ENCODE assay signal across 13 cellular contexts in the genomic region with DNA sequence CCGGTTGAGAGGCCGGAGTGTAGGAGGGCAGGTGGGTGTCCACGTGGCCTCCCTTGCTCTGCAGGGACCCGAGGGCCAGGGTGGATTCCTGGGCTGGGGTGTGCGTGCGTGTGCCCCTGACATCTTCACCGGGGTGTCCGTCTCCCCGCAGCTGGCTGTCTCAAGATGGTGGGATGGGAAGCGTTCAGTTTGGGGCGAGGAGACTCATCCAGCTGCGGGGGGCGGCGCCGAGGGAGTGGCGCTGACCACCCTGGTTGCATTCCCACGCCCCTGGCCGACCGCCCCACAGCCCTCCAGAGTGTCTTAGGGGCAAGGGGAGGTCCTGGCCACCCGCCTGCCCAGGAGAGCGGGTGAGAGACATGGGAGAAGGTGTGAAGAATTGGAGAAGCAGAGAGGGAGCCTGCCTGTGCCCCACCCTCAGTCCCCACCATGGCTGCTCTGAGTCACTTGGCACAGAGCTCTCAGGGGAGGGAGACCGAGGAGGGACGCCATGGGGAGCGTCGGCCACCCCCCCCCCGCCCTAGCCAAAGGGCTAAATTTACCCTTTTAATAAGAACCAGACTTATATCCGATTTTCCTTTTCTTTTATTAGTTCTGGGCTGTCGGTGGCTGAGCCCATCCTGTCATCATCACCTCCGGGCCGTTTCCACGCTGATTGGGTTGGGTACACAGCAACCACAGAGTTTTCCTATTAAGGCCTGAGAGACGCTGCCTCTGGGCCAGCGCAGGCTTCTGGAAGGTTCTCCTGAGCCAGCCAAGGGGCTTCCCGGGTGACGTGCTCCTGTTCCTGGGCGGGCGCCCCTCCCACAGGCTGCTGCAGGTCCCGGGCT. TPM values are rescaled to one million over a fixed set of nuclear protein-coding genes. Genes with fewer than 3 reads are reported as not detected.
A peak's percentile ranks its signal among the peaks of the same experiment; 100 is the strongest.
DNase-seq lines count a peak whose midpoint lies in the region; ATAC-seq, FAIRE-seq and TF ChIP-seq lines count a peak whose summit lies in the region.
"Had no signal": no experiment of that assay in that cellular context is flagged by ENCODE, and none has a peak within 500 bp of the region (broad histone marks: within the 10 kb centered on the region; RNA-seq: fewer than 3 reads in every experiment).

No MANE protein-coding gene starts in this region.

- H3K27ac Mint-ChIP-seq in astrocyte (ENCODE audit: unreplicated experiment) = no peak overlapping the region
- H3K27ac Mint-ChIP-seq: activated naive CD8-positive, alpha-beta T cell had no signal

- H3K9me3 Mint-ChIP-seq in astrocyte (ENCODE audit: unreplicated experiment) = no peaks in the 10 kb centered on the region
- H3K9me3 Mint-ChIP-seq: nephron had no signal

- no peaks in the 10 kb centered on the region for H3K36me3 ChIP-seq in astrocyte (ENCODE audit: insufficient read depth, low read length)
- no peaks in the 10 kb centered on the region for H3K36me3 ChIP-seq in thyroid gland

- H3K4me3 ChIP-seq in astrocyte (ENCODE audit: insufficient read depth, low read depth, low read length) (no peak overlapping the region), thyroid gland (replicated peaks in 1 of 3) (no peak overlapping the region)

- peaks cover 2% of the 10 kb centered on the region for H3K36me3 Mint-ChIP-seq in astrocyte (ENCODE audit: low read depth, unreplicated experiment)
- H3K36me3 Mint-ChIP-seq: activated naive CD8-positive, alpha-beta T cell had no signal

- no peak overlapping the region for H3K4me3 Mint-ChIP-seq in astrocyte (ENCODE audit: unreplicated experiment)
- H3K4me3 Mint-ChIP-seq: activated naive CD8-positive, alpha-beta T cell had no signal

- peaks cover 18% of the 10 kb centered on the region for H4K20me1 ChIP-seq in astrocyte (ENCODE audit: insufficient read depth, low read length)

- no peak for FAIRE-seq in astrocyte (lab: Jason Lieb, UNC)
- FAIRE-seq: GM18507 had no signal

- intact Hi-C loops in thyroid gland (cut with DNase I) = no loop called here
- intact Hi-C loops in left colon (cut with DNase I, micrococcal nuclease) = no loop called here

- H3K9me3 ChIP-seq in astrocyte (ENCODE audit: insufficient read depth, low read depth, low read length) (no peaks in the 10 kb centered on the region), thyroid gland (no peaks in the 10 kb centered on the region)

- peaks cover 12% of the 10 kb centered on the region for H3K79me2 ChIP-seq in astrocyte (ENCODE audit: insufficient read depth, low read length)

- H2AFZ ChIP-seq in astrocyte (ENCODE audit: low read depth, low read length) = no peak overlapping the region

- no peak overlapping the region for H3K9ac ChIP-seq in astrocyte (ENCODE audit: low read length)

- H3K4me1 Mint-ChIP-seq in astrocyte (ENCODE audit: low read depth, unreplicated experiment) = peaks cover 10% of the 10 kb centered on the region

- TF ChIP-seq CTCF in astrocyte (IDR thresholded peaks at IDR 0.05; ENCODE audit: insufficient read depth, low read depth, low read length) (no peak), thyroid gland (IDR thresholded peaks at IDR 0.05) (no peak)

- no peak for TF ChIP-seq POLR2A in thyroid gland (IDR thresholded peaks at IDR 0.05)

- peak; percentile 89 for DNase-seq in GM03348 (ENCODE audit: low spot score)
- no peak for DNase-seq in astrocyte (ENCODE audit: low read depth)
- DNase-seq in thyroid gland = no peak
- no peak for DNase-seq in iPS-NIHi7 (ENCODE audit: extremely low spot score)
- no peak for DNase-seq in activated naive CD4-positive, alpha-beta T cell treated with Interleukin-2 at 50 U/mL for 16 hours
- no peak for DNase-seq in left colon
- DNase-seq: effector memory CD4-positive, alpha-beta T cell; NCI-H226 had no signal

- peak overlapping the region; percentile 1 for H3K27ac ChIP-seq in astrocyte (ENCODE audit: low read depth, low read length)
- H3K27ac ChIP-seq in layer of hippocampus (ENCODE audit: low read depth, low read length) = peak overlapping the region; percentile 73
- H3K27ac ChIP-seq in thyroid gland = peak overlapping the region in 2 of 3 donors; percentile 46 to 79

- no peaks in the 10 kb centered on the region for H3K27me3 Mint-ChIP-seq in astrocyte (ENCODE audit: low read depth, unreplicated experiment)
- H3K27me3 Mint-ChIP-seq: activated naive CD8-positive, alpha-beta T cell had no signal

- H3K27me3 ChIP-seq in astrocyte (ENCODE audit: insufficient read depth, low read length) (no peaks in the 10 kb centered on the region), layer of hippocampus (ENCODE audit: control insufficient read depth, insufficient read depth, low read length) (no peaks in the 10 kb centered on the region), thyroid gland (no peaks in the 10 kb centered on the region)

- peak overlapping the region; percentile 50 for H3K4me2 ChIP-seq in astrocyte (ENCODE audit: low read length)

- H3K4me1 ChIP-seq in astrocyte (ENCODE audit: insufficient read depth, low read length) = peaks cover 54% of the 10 kb centered on the region
- peaks cover 29 to 60% of the 10 kb centered on the region in 2 donors for H3K4me1 ChIP-seq in thyroid gland

- ATAC-seq in GM19452 (IDR thresholded peaks at IDR 0.05; ENCODE audit: unreplicated experiment) = no peak
- no peak for ATAC-seq in left colon

- WGBS in thyroid gland, 2 donors = 73 to 79% methylated on average over 31 to 32 of the region's 38 CpGs

RNA-seq across cellular contexts. Expression of gene BAHCC1, which starts 22.0 kb away (rescaled TPM):
- total RNA-seq in astrocyte (18.5 TPM in 2 replicates), thyroid gland (10 to 100 TPM; 13.7 to 33.7 (median 23.9) TPM), left colon (10 to 100 TPM; 12.2 to 14.2 TPM)

Comparison
In these comparisons a context has a peak if more than half of its experiments do, and no peak if none do; other contexts are left out.
1. H3K27ac ChIP-seq: peak in every context shown above with its lines; median percentile 73 in layer of hippocampus; 62 in thyroid gland; 1 in astrocyte.